In the genomic region with DNA sequence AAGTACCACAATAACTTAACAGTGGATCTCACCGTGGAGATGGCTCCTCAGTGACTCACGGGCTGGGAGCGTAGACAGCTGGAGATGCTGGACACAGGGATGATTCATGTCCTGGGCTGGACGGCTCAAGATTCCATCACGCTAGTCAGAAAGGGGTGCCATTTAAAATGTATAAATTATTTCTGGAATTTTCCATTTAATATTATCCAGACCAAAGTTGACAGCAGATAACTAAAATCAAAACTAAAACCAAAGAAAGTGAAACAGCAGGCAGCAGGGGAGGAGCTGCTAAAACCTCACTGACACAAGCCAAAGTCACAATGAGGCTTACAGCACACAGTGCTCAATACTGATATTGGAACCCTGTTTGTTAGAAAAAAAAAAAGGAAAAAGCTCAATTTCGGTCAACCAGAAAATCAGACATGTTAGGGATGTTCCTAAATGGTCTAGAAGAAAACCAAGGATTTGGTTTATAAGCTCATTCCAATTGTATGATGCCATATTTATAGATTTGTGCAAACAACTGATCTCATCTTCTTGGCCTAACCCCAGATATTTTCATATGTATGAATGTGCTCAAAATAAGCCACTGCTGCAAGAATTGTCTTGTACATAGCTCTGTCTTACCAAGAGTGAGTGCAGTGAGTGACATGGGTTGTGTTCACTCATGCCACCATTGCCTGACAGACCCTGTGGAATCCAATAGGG, we compare ENCODE assay signal across 8 cellular contexts.
DNase-seq lines count a peak whose midpoint lies in the region; ATAC-seq and TF ChIP-seq lines count a peak whose summit lies in the region.

No MANE protein-coding gene starts in this region.

- H3K4me1 ChIP-seq in Karpas-422 (ENCODE audit: low read length): no peaks in the 10 kb centered on the region

- no peak for TF ChIP-seq CTCF in GM13977 (IDR thresholded peaks at IDR 0.05; ENCODE audit: extremely low read depth, insufficient read depth, missing control alignments)
- no peak for TF ChIP-seq CTCF in CD14-positive monocyte (IDR thresholded peaks at IDR 0.05)
- no peak for TF ChIP-seq CTCF in glutamatergic neuron (IDR thresholded peaks at IDR 0.05; ENCODE audit: partially characterized antibody, unreplicated experiment)

- DNase-seq in GM13977 (ENCODE audit: low spot score) (peak; percentile 53), Karpas-422 (peak; percentile 27), pons (ENCODE audit: low spot score) (no peak), CD14-positive monocyte (ENCODE audit: low spot score) (no peak), glutamatergic neuron (no peak)
- peak; percentile 1 for DNase-seq in central memory CD4-positive, alpha-beta T cell
- DNase-seq in naive thymus-derived CD8-positive, alpha-beta T cell: no peak

- no peaks in the 10 kb centered on the region for H3K36me3 ChIP-seq in Karpas-422 (ENCODE audit: insufficient read depth, low read length)

- no peaks in the 10 kb centered on the region for H3K79me2 ChIP-seq in Karpas-422 (ENCODE audit: low read length)

- H3K27me3 ChIP-seq in Karpas-422 (ENCODE audit: low read length): no peaks in the 10 kb centered on the region

- in situ Hi-C loops in GM13977 (cut with MboI; ENCODE audit: low pct_unique_long_range_greater_than_20kb, low sequenced_read_pairs, unreplicated experiment): no loop called here

- peaks cover 6 to 21% (median 7%) of the 10 kb centered on the region in 5 donors for H3K27me3 Mint-ChIP-seq in naive thymus-derived CD8-positive, alpha-beta T cell
- H3K27me3 Mint-ChIP-seq in CD14-positive monocyte (ENCODE audit: low read depth in 3 of 3): peaks cover 0 to 7% (median 1%) of the 10 kb centered on the region in 3 donors
- H3K27me3 Mint-ChIP-seq in glutamatergic neuron (ENCODE audit: unreplicated experiment): peaks cover 2% of the 10 kb centered on the region

- no peaks in the 10 kb centered on the region for H4K20me1 ChIP-seq in Karpas-422 (ENCODE audit: insufficient read depth, low read depth, low read length)

- H3K4me2 ChIP-seq in Karpas-422 (ENCODE audit: low read depth, low read length, poor library complexity, severe bottlenecking): no peak overlapping the region

- H3K27ac Mint-ChIP-seq in naive thymus-derived CD8-positive, alpha-beta T cell: peak overlapping the region in 3 of 10 donors; percentile 29 to 93 (median 30)
- H3K27ac Mint-ChIP-seq in CD14-positive monocyte (no peak overlapping the region), glutamatergic neuron (ENCODE audit: unreplicated experiment) (no peak overlapping the region)

- H3K9me3 Mint-ChIP-seq in naive thymus-derived CD8-positive, alpha-beta T cell: peaks cover 0 to 5% (median 0%) of the 10 kb centered on the region in 9 donors
- H3K9me3 Mint-ChIP-seq in CD14-positive monocyte (peaks cover 0 to 2% (median 0%) of the 10 kb centered on the region in 7 donors), glutamatergic neuron (ENCODE audit: unreplicated experiment) (no peaks in the 10 kb centered on the region)

- no peak overlapping the region for H3K4me3 ChIP-seq in Karpas-422 (ENCODE audit: low read length)

- H3K27ac ChIP-seq in Karpas-422 (ENCODE audit: low read length): no peak overlapping the region

- H2AFZ ChIP-seq in Karpas-422 (ENCODE audit: low read length): no peak overlapping the region

- no peaks in the 10 kb centered on the region for H3K9me3 ChIP-seq in Karpas-422 (ENCODE audit: low read length)

- ATAC-seq in GM21737 (IDR thresholded peaks at IDR 0.05; ENCODE audit: unreplicated experiment): peak; percentile 75
- ATAC-seq in naive thymus-derived CD8-positive, alpha-beta T cell: no peak

- no peak overlapping the region for H3K9ac ChIP-seq in Karpas-422 (ENCODE audit: low read length)

- no peaks in the 10 kb centered on the region for H3K36me3 Mint-ChIP-seq in naive thymus-derived CD8-positive, alpha-beta T cell
- H3K36me3 Mint-ChIP-seq in CD14-positive monocyte (no peaks in the 10 kb centered on the region), glutamatergic neuron (ENCODE audit: unreplicated experiment) (no peaks in the 10 kb centered on the region)

- H3K9me2 ChIP-seq in Karpas-422 (replicated peaks; ENCODE audit: insufficient read depth, low read length): no peaks in the 10 kb centered on the region

- intact Hi-C loops in CD14-positive monocyte (cut with micrococcal nuclease): no loop called here

- peaks cover 0 to 21% (median 0%) of the 10 kb centered on the region in 4 donors for H3K4me1 Mint-ChIP-seq in naive thymus-derived CD8-positive, alpha-beta T cell
- H3K4me1 Mint-ChIP-seq in CD14-positive monocyte: peaks cover 5% of the 10 kb centered on the region
- H3K4me1 Mint-ChIP-seq in glutamatergic neuron (ENCODE audit: low read depth, unreplicated experiment): peaks cover 8% of the 10 kb centered on the region

- POLR2A ChIA-PET in naive thymus-derived CD8-positive, alpha-beta T cell (lab: Charles Lee): no interaction called here

- peak overlapping the region in 8 of 10 donors; percentile 26 to 94 (median 63) for H3K4me3 Mint-ChIP-seq in naive thymus-derived CD8-positive, alpha-beta T cell
- H3K4me3 Mint-ChIP-seq in CD14-positive monocyte (peak overlapping the region in 1 of 2 donors; percentile 20), glutamatergic neuron (ENCODE audit: unreplicated experiment) (no peak overlapping the region)

Comparison
In these comparisons a context has a peak if more than half of its experiments do, and no peak if none do; other contexts are left out.
1. DNase-seq: peak in GM13977 (single experiment), Karpas-422 (single experiment) and central memory CD4-positive, alpha-beta T cell (single experiment); none in naive thymus-derived CD8-positive, alpha-beta T cell (0 of 10), pons (single experiment), CD14-positive monocyte (single experiment) and glutamatergic neuron (single experiment).